In the genomic region with DNA sequence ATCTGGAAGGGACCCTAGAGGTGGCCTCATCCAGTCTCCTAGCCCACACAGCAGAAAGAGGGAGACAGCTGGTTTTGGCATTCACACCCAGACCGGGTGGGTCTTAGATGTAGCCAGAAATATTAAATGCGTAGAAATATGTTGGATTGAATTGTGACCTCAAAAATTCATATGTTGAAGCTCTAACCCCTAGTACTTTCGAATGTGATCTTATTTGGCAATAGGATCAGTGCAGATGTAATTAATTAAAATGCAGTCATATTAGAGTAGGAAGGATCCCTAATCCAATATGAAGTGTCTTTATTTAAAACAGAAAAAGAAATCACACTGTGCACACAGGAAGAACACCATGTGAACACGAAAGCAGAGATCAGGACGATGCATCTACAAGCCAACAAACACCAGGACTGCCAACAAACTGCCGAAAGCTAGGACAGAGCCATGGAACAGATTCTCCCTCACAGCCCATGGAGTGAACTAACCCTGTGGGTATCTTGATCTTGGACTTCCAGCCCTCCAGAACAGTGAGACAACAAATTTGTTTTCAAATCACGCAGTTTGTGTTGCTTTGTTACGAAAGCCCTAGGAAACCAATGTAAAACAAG, we compare ENCODE assay signal across 23 cellular contexts.
"Had no signal": no experiment of that assay in that cellular context is flagged by ENCODE, and none has a peak within 500 bp of the region (broad histone marks: within the 10 kb centered on the region; RNA-seq: fewer than 3 reads in every experiment).

No MANE protein-coding gene starts in this region.

- H3K27ac ChIP-seq: Peyer's patch, RWPE1, SJCRH30 had no signal

- H3K4me3 ChIP-seq: Peyer's patch, SJCRH30 had no signal

- H3K27ac Mint-ChIP-seq: activated CD8-positive, alpha-beta T cell treated with anti-CD3 and anti-CD28 coated beads for 36 hours; activated naive CD8-positive, alpha-beta T cell treated with anti-CD3 and anti-CD28 coated beads, Interleukin-2, amount 10 ng/mL, durations not matched to agents 7 days and 5 days; T-helper 2 cell treated with Interferon-gamma antibody and Interleukin-4, amounts not matched to agents 5 μg/mL and 100 μg/mL, for 36 hours had no signal

- ATAC-seq: activated CD4-positive, CD25-positive, alpha-beta regulatory T cell treated with anti-CD3 and anti-CD28 coated beads, Interleukin-2, amount 50 U/mL, for 24 hours; activated CD8-positive, alpha-beta T cell treated with anti-CD3 and anti-CD28 coated beads for 36 hours had no signal

- H3K9me3 Mint-ChIP-seq: activated CD8-positive, alpha-beta T cell treated with anti-CD3 and anti-CD28 coated beads for 36 hours; T-helper 2 cell treated with Interferon-gamma antibody and Interleukin-4, amounts not matched to agents 5 μg/mL and 100 μg/mL, for 36 hours had no signal

- H3K36me3 ChIP-seq: Peyer's patch, SJCRH30 had no signal

- H3K9ac ChIP-seq: SK-N-SH had no signal

- DNase-seq: activated CD4-positive, alpha-beta T cell treated with anti-CD3 and anti-CD28 coated beads for 4 hours; activated CD8-positive, alpha-beta memory T cell treated with anti-CD3 and anti-CD28 coated beads, Interleukin-2, amount 50 U/mL, for 48 hours; activated CD8-positive, alpha-beta T cell treated with anti-CD3 and anti-CD28 coated beads for 36 hours; activated naive CD4-positive, alpha-beta T cell treated with anti-CD3 and anti-CD28 coated beads, Interleukin-2, amount 50 U/mL, for 16 hours; activated naive CD8-positive, alpha-beta T cell treated with anti-CD3 and anti-CD28 coated beads, Interleukin-2, amount 10 ng/mL, durations not matched to agents 7 days and 5 days; activated T-cell treated with anti-CD3 and anti-CD28 coated beads, Interleukin-2, amount 50 U/mL, for 1 hour; aorta; central memory CD4-positive, alpha-beta T cell; Karpas-422; NCI-H1105 treated with DMSO at 0.1 percent for 48 hours; NCI-H1436 treated with DMSO at 0.1 percent for 48 hours; NCI-H187; NCI-H2081; NCI-H446; NCI-H524; Peyer's patch; Right ventricle myocardium superior; SJCRH30; SK-N-SH; SW 1271 had no signal

- H3K27me3 ChIP-seq: Peyer's patch, SJCRH30 had no signal

- H3K4me3 Mint-ChIP-seq: activated CD8-positive, alpha-beta T cell treated with anti-CD3 and anti-CD28 coated beads for 36 hours; activated naive CD8-positive, alpha-beta T cell treated with anti-CD3 and anti-CD28 coated beads, Interleukin-2, amount 10 ng/mL, durations not matched to agents 7 days and 5 days; T-helper 2 cell treated with Interferon-gamma antibody and Interleukin-4, amounts not matched to agents 5 μg/mL and 100 μg/mL, for 36 hours had no signal

- H3K9me3 ChIP-seq: Peyer's patch, SJCRH30, SK-N-SH had no signal

- H3K27me3 Mint-ChIP-seq: activated CD8-positive, alpha-beta T cell treated with anti-CD3 and anti-CD28 coated beads for 36 hours had no signal
